27 cellular contexts compared by ENCODE assay signal in genomic region chr11:16322190-16322589, GRCh38.
"Had no signal": no experiment of that assay in that cellular context is flagged by ENCODE, and none has a peak within 500 bp of the region (broad histone marks: within the 10 kb centered on the region; RNA-seq: fewer than 3 reads in every experiment).

No MANE protein-coding gene starts in this region.

- DNase-seq: stimulated activated CD4-positive, alpha-beta T cell treated with anti-CD3 and anti-CD28 coated beads, Interleukin-2, amount 100 ng/mL, for 48 hours; stimulated activated CD4-positive, alpha-beta T cell treated with anti-CD3 and anti-CD28 coated beads, Interleukin-4, amount 100 ng/mL, for 1 hour; stimulated activated CD4-positive, alpha-beta T cell treated with anti-CD3 and anti-CD28 coated beads, Interleukin-4, amount 100 ng/mL, for 24 hours; stimulated activated CD4-positive, alpha-beta T cell treated with anti-CD3 and anti-CD28 coated beads, Interleukin-4, amount 100 ng/mL, for 4 hours; stimulated activated CD8-positive, alpha-beta memory T cell treated with anti-CD3 and anti-CD28 coated beads, Interleukin-4, amount 100 ng/mL, for 48 hours; stimulated activated naive B cell treated with anti-CD40 and anti-IgM and Interleukin-4, amounts not matched to agents 10 μg/mL and 1 μg/mL and 100 μg/mL, for 72 hours; stimulated activated naive CD4-positive, alpha-beta T cell; stimulated activated naive CD4-positive, alpha-beta T cell treated with Interleukin-2 at 50 U/mL for 16 hours; stimulated activated naive CD8-positive, alpha-beta T cell treated with anti-CD3 and anti-CD28 coated beads, Interleukin-15, amount 100 ng/mL, for 72 hours; stimulated activated naive CD8-positive, alpha-beta T cell treated with anti-CD3 and anti-CD28 coated beads, Interleukin-15, Interleukin-2, amounts not matched to agents 100 U/mL and 50 U/mL, for 24 hours; stomach; substantia nigra; testis; thyroid gland; tibial artery; transverse colon; trophoblast cell; upper lobe of left lung; upper lobe of right lung; uterus had no signal

- ATAC-seq: stimulated activated effector memory CD8-positive, alpha-beta T cell treated with anti-CD3 and anti-CD28 coated beads, Interleukin-12 subunit alpha, Interleukin-12 subunit beta, amount 100 ng/mL, for 72 hours; stimulated activated memory B cell treated with anti-CD40 and anti-IgM and Interleukin-4, amounts not matched to agents 10 μg/mL and 1 μg/mL and 100 μg/mL, for 72 hours; stimulated activated naive B cell treated with anti-CD40 and anti-IgM and Interleukin-4, amounts not matched to agents 10 μg/mL and 1 μg/mL and 100 μg/mL, for 72 hours; stimulated activated naive CD8-positive, alpha-beta T cell treated with anti-CD3 and anti-CD28 coated beads, Interleukin-15, amount 100 ng/mL, for 72 hours; stimulated activated naive CD8-positive, alpha-beta T cell treated with anti-CD3 and anti-CD28 coated beads, Interleukin-15, Interleukin-2, amounts not matched to agents 100 U/mL and 50 U/mL, for 24 hours; upper lobe of right lung had no signal

- H3K4me3 ChIP-seq: stomach, suprapubic skin, testis, thoracic aorta, thyroid gland, tibial artery, tibial nerve, transverse colon, upper lobe of left lung, upper lobe of right lung, uterus, vagina had no signal

- H3K36me3 ChIP-seq: stomach, suprapubic skin, thoracic aorta, thyroid gland, tibial artery, tibial nerve, transverse colon, upper lobe of left lung, upper lobe of right lung, uterus, vagina had no signal

- H3K27ac ChIP-seq: stomach, suprapubic skin, testis, thoracic aorta, thyroid gland, tibial artery, tibial nerve, transverse colon, upper lobe of left lung, upper lobe of right lung, uterus, vagina had no signal

- FAIRE-seq: urothelium cell line had no signal

- H3K27me3 ChIP-seq: stomach, suprapubic skin, testis, thyroid gland, tibial artery, tibial nerve, transverse colon, upper lobe of left lung, upper lobe of right lung, uterus, vagina had no signal

- H3K9me3 ChIP-seq: stomach, suprapubic skin, testis, thoracic aorta, thyroid gland, tibial nerve, transverse colon, upper lobe of left lung, upper lobe of right lung, uterus, vagina had no signal

- H3K4me1 ChIP-seq: stomach, suprapubic skin, testis, thyroid gland, transverse colon, upper lobe of left lung, upper lobe of right lung, uterus, vagina had no signal
